8 cellular contexts compared by ENCODE assay signal in the genomic region with DNA sequence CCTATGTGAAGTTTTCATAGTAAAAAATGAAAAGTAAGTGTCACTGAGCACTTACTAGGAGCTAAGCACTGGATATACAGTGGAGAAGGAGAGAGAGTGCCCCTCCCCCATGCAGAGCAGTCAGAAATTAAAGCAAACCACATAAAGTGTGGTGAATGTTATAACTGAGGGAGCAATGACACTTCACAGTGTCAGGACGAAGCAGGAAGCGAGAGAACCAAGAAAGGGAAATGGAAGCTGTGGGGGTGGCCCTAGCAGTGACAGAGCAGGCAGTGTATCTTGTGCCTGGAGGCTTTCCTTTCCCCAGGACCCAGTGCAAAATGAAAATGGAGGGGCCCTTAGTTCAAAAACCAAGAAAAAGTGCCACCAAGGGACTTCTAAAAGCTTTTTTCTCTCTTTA. TPM values are rescaled to one million over a fixed set of nuclear protein-coding genes. Genes with fewer than 3 reads are reported as not detected.
A peak's percentile ranks its signal among the peaks of the same experiment; 100 is the strongest.
DNase-seq lines count a peak whose midpoint lies in the region; ATAC-seq, FAIRE-seq and TF ChIP-seq lines count a peak whose summit lies in the region.

No MANE protein-coding gene starts in this region.

- H3K9me2 ChIP-seq in GM23338 (ENCODE audit: insufficient read depth), result peaks cover 4% of the 10 kb centered on the region; the same call in 1 of the 2 replicates

- H3K27ac ChIP-seq in GM23338 (ENCODE audit: low read depth), result no peak overlapping the region
- peak overlapping the region in 1 of 59 donors; percentile 2 for H3K27ac ChIP-seq in dorsolateral prefrontal cortex
- no peak overlapping the region for H3K27ac ChIP-seq in breast epithelium

- no peaks in the 10 kb centered on the region for H3K36me3 Mint-ChIP-seq in GM23338 (ENCODE audit: low read depth)
- H3K36me3 Mint-ChIP-seq in stimulated activated naive B cell treated with anti-CD40 and anti-IgM and Interleukin-4, amounts not matched to agents 10 μg/mL and 1 μg/mL and 100 μg/mL, for 72 hours, result peaks cover 0 to 3% of the 10 kb centered on the region in 2 donors

- H3K4me1 ChIP-seq in GM23338 (ENCODE audit: insufficient read depth) (peaks cover 12% of the 10 kb centered on the region), breast epithelium (no peaks in the 10 kb centered on the region)

- H3K4me1 Mint-ChIP-seq in GM23338, result peaks cover 17% of the 10 kb centered on the region
- peaks cover 21 to 50% of the 10 kb centered on the region in 2 donors for H3K4me1 Mint-ChIP-seq in stimulated activated naive B cell treated with anti-CD40 and anti-IgM and Interleukin-4, amounts not matched to agents 10 μg/mL and 1 μg/mL and 100 μg/mL, for 72 hours

- H3K9me3 ChIP-seq in breast epithelium, result no peaks in the 10 kb centered on the region

- H3F3A ChIP-seq in GM23338 (replicated peaks; ENCODE audit: low read depth), result no peaks in the 10 kb centered on the region

- TF ChIP-seq CTCF in GM23338 (conservative IDR thresholded peaks at IDR 0.05; ENCODE audit: low read depth in 2 of 2) (no peak), dorsolateral prefrontal cortex (IDR thresholded peaks at IDR 0.05 in 54 of 56, conservative IDR thresholded peaks at IDR 0.05 in 2 of 56; ENCODE audit: low read depth in 1 of 56, partially characterized antibody in 56 of 56) (no peak), breast epithelium (IDR thresholded peaks at IDR 0.05) (no peak)

- no peak for FAIRE-seq in H54 (lab: Jason Lieb, UNC)

- H3K79me2 ChIP-seq in GM23338 (replicated peaks; ENCODE audit: insufficient read depth), result no peaks in the 10 kb centered on the region

- H3K27me3 Mint-ChIP-seq in GM23338 (ENCODE audit: insufficient read depth, low read depth, poor library complexity), result peaks cover 9% of the 10 kb centered on the region
- no peaks in the 10 kb centered on the region for H3K27me3 Mint-ChIP-seq in stimulated activated naive B cell treated with anti-CD40 and anti-IgM and Interleukin-4, amounts not matched to agents 10 μg/mL and 1 μg/mL and 100 μg/mL, for 72 hours

- H3K27ac Mint-ChIP-seq in GM23338, result peak overlapping the region; percentile 42
- H3K27ac Mint-ChIP-seq in stimulated activated naive B cell treated with anti-CD40 and anti-IgM and Interleukin-4, amounts not matched to agents 10 μg/mL and 1 μg/mL and 100 μg/mL, for 72 hours, result peak overlapping the region; percentile 96

- TF ChIP-seq POLR2A in H54 (IDR thresholded peaks at IDR 0.05; ENCODE audit: low read depth, low read length), result no peak
- no peak for TF ChIP-seq POLR2A in breast epithelium (IDR thresholded peaks at IDR 0.05)

- H3K9me3 Mint-ChIP-seq in GM23338, result no peaks in the 10 kb centered on the region
- H3K9me3 Mint-ChIP-seq in stimulated activated naive B cell treated with anti-CD40 and anti-IgM and Interleukin-4, amounts not matched to agents 10 μg/mL and 1 μg/mL and 100 μg/mL, for 72 hours, result no peaks in the 10 kb centered on the region

- intact Hi-C loops in dorsolateral prefrontal cortex (cut with DNase I), result no loop called here
- intact Hi-C loops in breast epithelium (cut with DNase I; ENCODE audit: low total_unique reads), result no loop called here

- H3K4me3 ChIP-seq in GM23338 (no peak overlapping the region), dorsolateral prefrontal cortex (no peak overlapping the region), breast epithelium (no peak overlapping the region)

- H3K36me3 ChIP-seq in GM23338 (ENCODE audit: insufficient read depth) (no peaks in the 10 kb centered on the region), breast epithelium (no peaks in the 10 kb centered on the region)

- peak overlapping the region; percentile 89 for H2AFZ ChIP-seq in GM23338

- DNase-seq in GM23338 (ENCODE audit: low spot score) (no peak), T-helper 2 cell (peak in 4 of 5 experiments; percentile 29 to 80 (median 42)), H54 (ENCODE audit: insufficient read length, low spot score) (no peak), dorsolateral prefrontal cortex (no peak), breast epithelium (ENCODE audit: low spot score in 2 of 2) (no peak)
- DNase-seq in effector CD8-positive, alpha-beta T cell (lab: John Stamatoyannopoulos, UW), result peak; percentile 25
- peak; percentile 71 for DNase-seq in stimulated activated naive B cell treated with anti-CD40 and anti-IgM and Interleukin-4, amounts not matched to agents 10 μg/mL and 1 μg/mL and 100 μg/mL, for 72 hours

- H3K4me2 ChIP-seq in GM23338, result no peak overlapping the region

- ATAC-seq in GM23338 (peak; percentile 53), HG03135 (IDR thresholded peaks at IDR 0.05; ENCODE audit: unreplicated experiment) (no peak)
- peak; percentile 99 for ATAC-seq in stimulated activated naive B cell treated with anti-CD40 and anti-IgM and Interleukin-4, amounts not matched to agents 10 μg/mL and 1 μg/mL and 100 μg/mL, for 72 hours (replicated peaks)

- no peaks in the 10 kb centered on the region for H4K20me1 ChIP-seq in GM23338 (replicated peaks; ENCODE audit: insufficient read depth)

- no peak overlapping the region; the same call in 2 of the 3 replicates for H3K4me3 Mint-ChIP-seq in GM23338
- H3K4me3 Mint-ChIP-seq in stimulated activated naive B cell treated with anti-CD40 and anti-IgM and Interleukin-4, amounts not matched to agents 10 μg/mL and 1 μg/mL and 100 μg/mL, for 72 hours, result peak overlapping the region; percentile 11 to 49

- H3K27me3 ChIP-seq in GM23338 (ENCODE audit: insufficient read depth) (no peaks in the 10 kb centered on the region), dorsolateral prefrontal cortex (no peaks in the 10 kb centered on the region), breast epithelium (no peaks in the 10 kb centered on the region)

TF ChIP-seq in GM23338, 12 proteins besides CTCF, POLR2A, EP300 and RAD21 (continues in another document):
- TF ChIP-seq, protein P1, sequence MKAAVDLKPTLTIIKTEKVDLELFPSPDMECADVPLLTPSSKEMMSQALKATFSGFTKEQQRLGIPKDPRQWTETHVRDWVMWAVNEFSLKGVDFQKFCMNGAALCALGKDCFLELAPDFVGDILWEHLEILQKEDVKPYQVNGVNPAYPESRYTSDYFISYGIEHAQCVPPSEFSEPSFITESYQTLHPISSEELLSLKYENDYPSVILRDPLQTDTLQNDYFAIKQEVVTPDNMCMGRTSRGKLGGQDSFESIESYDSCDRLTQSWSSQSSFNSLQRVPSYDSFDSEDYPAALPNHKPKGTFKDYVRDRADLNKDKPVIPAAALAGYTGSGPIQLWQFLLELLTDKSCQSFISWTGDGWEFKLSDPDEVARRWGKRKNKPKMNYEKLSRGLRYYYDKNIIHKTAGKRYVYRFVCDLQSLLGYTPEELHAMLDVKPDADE (IDR thresholded peaks at IDR 0.05), result no peak
- no peak for TF ChIP-seq STAT1 (IDR thresholded peaks at IDR 0.05; ENCODE audit: unreplicated experiment)

RNA-seq across cellular contexts. Expression of a gene that starts 21.5 kb away (rescaled TPM):
- 11.2 and 13.7 TPM in 2 replicates for total RNA-seq in GM23338 (2014; rRNA removed; shearing (Covaris generic))
- 8.9 and 9.1 TPM in 2 replicates for polyA plus RNA-seq in GM23338 (2016; fragmentation: Nextera tagmentation; extraction: Ambion mirVana)
- total RNA-seq in dorsolateral prefrontal cortex (10 to 100 TPM in 4 of 120 experiments, 1 to 10 TPM in 116; 2.3 to 12.6 (median 5.5) TPM), breast epithelium (10 to 100 TPM in 1 of 3 donors, 1 to 10 TPM in 2; 5.0 to 22.7 (median 8.8) TPM)

Comparison
In these comparisons a context has a peak if more than half of its experiments do, and no peak if none do; other contexts are left out.
1. DNase-seq: peak in T-helper 2 cell (4 of 5), effector CD8-positive, alpha-beta T cell (single experiment) and stimulated activated naive B cell treated with anti-CD40 and anti-IgM and Interleukin-4, amounts not matched to agents 10 μg/mL and 1 μg/mL and 100 μg/mL, for 72 hours (single experiment); none in GM23338 (single experiment), H54 (single experiment), dorsolateral prefrontal cortex (0 of 10) and breast epithelium (0 of 2).